Comparison of ENCODE assay signal across 8 cellular contexts in the genomic region with DNA sequence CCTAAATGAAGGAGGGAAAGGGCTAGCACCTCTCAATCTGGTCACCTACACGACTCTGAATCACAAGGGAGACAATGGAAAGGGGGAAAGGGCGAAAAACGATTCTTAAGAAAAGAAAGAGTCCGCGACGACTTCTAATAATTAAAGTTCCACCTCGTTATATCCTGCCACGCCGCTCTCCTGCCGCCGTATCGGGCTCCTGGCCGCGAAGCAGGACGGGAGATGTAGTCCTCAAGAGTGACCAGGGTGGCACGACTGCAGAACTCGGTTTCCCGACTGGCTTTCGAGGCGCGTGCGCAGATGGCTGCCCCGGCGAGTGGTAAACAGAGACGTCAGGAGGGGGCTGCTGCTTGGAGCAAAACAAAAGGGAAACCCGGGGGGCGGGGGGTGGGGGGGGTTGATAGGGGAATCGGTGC. TPM values are rescaled to one million over a fixed set of nuclear protein-coding genes. Genes with fewer than 3 reads are reported as not detected.
A peak's percentile ranks its signal among the peaks of the same experiment; 100 is the strongest.
DNase-seq lines count a peak whose midpoint lies in the region; ATAC-seq and TF ChIP-seq lines count a peak whose summit lies in the region.

A gene with protein sequence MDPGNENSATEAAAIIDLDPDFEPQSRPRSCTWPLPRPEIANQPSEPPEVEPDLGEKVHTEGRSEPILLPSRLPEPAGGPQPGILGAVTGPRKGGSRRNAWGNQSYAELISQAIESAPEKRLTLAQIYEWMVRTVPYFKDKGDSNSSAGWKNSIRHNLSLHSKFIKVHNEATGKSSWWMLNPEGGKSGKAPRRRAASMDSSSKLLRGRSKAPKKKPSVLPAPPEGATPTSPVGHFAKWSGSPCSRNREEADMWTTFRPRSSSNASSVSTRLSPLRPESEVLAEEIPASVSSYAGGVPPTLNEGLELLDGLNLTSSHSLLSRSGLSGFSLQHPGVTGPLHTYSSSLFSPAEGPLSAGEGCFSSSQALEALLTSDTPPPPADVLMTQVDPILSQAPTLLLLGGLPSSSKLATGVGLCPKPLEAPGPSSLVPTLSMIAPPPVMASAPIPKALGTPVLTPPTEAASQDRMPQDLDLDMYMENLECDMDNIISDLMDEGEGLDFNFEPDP (plus strand): TSS at position 297 of the 416 bp plus-strand sequence. CDS start 678 bp downstream, outside the sequence.

- H3K4me1 ChIP-seq in right cardiac atrium (ENCODE audit: control insufficient read depth, insufficient read depth, low read length) (peaks cover 5% of the 10 kb centered on the region), rectal smooth muscle tissue (ENCODE audit: control insufficient read depth, insufficient read depth, low read length) (peaks cover 3% of the 10 kb centered on the region), vagina (peaks cover 16% of the 10 kb centered on the region)

- H3K4me1 Mint-ChIP-seq in T-helper 17 cell, result peaks cover 25% of the 10 kb centered on the region

- no peak for TF ChIP-seq CTCF in GM13976 (IDR thresholded peaks at IDR 0.05; ENCODE audit: borderline replicate concordance, control extremely low read depth, extremely low read depth, insufficient read depth, missing control alignments)
- no peak for TF ChIP-seq CTCF in vagina (IDR thresholded peaks at IDR 0.05)

- no peak within 1 kb of the TSS for H3K9ac ChIP-seq in rectal smooth muscle tissue (ENCODE audit: low read length)

- H3K4me3 Mint-ChIP-seq in T-helper 17 cell, result peak within 1 kb of the TSS; percentile 96

- WGBS in right cardiac atrium, result 0% methylated on average over 28 of the region's 28 CpGs

- H3K27ac ChIP-seq in angular gyrus (ENCODE audit: low read depth, low read length) (peak within 1 kb of the TSS; percentile 70), right cardiac atrium (ENCODE audit: low read length) (peak within 1 kb of the TSS; percentile 42), rectal smooth muscle tissue (ENCODE audit: low read depth, low read length) (peak within 1 kb of the TSS; percentile 23), vagina (peak within 1 kb of the TSS; percentile 81)

- in situ Hi-C loops in GM13976 (cut with MboI; ENCODE audit: low sequenced_read_pairs, unreplicated experiment), result no loop called here

- DNase-seq in GM13976 (ENCODE audit: low spot score), result peak; percentile 85
- peak; percentile 72 for DNase-seq in NCI-H1694 treated with DMSO at 0.1 percent for 48 hours (lab: John Stamatoyannopoulos, UW)
- peak; percentile 76 to 80 (median 77) for DNase-seq in T-helper 17 cell
- peak; percentile 92 to 97 (median 96) for DNase-seq in right cardiac atrium
- DNase-seq in vagina (ENCODE audit: extremely low spot score in 2 of 2), result peak in 1 of 2 donors; percentile 94

- H3K27me3 Mint-ChIP-seq in T-helper 17 cell, result no peaks in the 10 kb centered on the region

- H3K27ac Mint-ChIP-seq in T-helper 17 cell, result peak within 1 kb of the TSS; percentile 88

- no peaks in the 10 kb centered on the region for H3K27me3 ChIP-seq in right cardiac atrium (ENCODE audit: control insufficient read depth, insufficient read depth)
- peaks cover 3% of the 10 kb centered on the region for H3K27me3 ChIP-seq in rectal smooth muscle tissue (ENCODE audit: control insufficient read depth, insufficient read depth, low read length)
- no peaks in the 10 kb centered on the region for H3K27me3 ChIP-seq in vagina

- intact Hi-C loops in right cardiac atrium (cut with DNase I) (loop anchor here in 2 of 4 donors (10.0 kb wide), 1 partner anchor 79 kb away; no protein-coding TSS in a partner anchor), vagina (cut with DNase I) (no loop called here)

- no peaks in the 10 kb centered on the region for H3K36me3 ChIP-seq in rectal smooth muscle tissue (ENCODE audit: control insufficient read depth, insufficient read depth, low read length)
- no peaks in the 10 kb centered on the region for H3K36me3 ChIP-seq in vagina

- peak within 1 kb of the TSS; percentile 91 for H3K4me3 ChIP-seq in right cardiac atrium (ENCODE audit: low read length)
- H3K4me3 ChIP-seq in rectal smooth muscle tissue (ENCODE audit: low read length), result peak within 1 kb of the TSS; percentile 64
- peak within 1 kb of the TSS; percentile 56 to 58 for H3K4me3 ChIP-seq in vagina

- TF ChIP-seq POLR2A in vagina (IDR thresholded peaks at IDR 0.05), result no peak

- H3K9me3 ChIP-seq in T-helper 17 cell (ENCODE audit: control insufficient read depth, low read length, poor library complexity, severe bottlenecking) (no peaks in the 10 kb centered on the region), right cardiac atrium (ENCODE audit: control insufficient read depth, low read length) (no peaks in the 10 kb centered on the region), vagina (no peaks in the 10 kb centered on the region)

- peaks cover 2% of the 10 kb centered on the region for H3K36me3 Mint-ChIP-seq in T-helper 17 cell (ENCODE audit: low read depth)

- ATAC-seq in HG02884 (IDR thresholded peaks at IDR 0.05; ENCODE audit: unreplicated experiment) (peak; percentile 83), T-helper 17 cell (peak; percentile 89), right cardiac atrium (peak; percentile 97)

RNA-seq across cellular contexts. Expression of the gene that starts here (rescaled TPM):
- 10 to 100 TPM; 23.4 to 40.1 TPM for total RNA-seq in T-helper 17 cell
- 10 to 100 TPM; 32.9 to 59.2 (median 37.1) TPM for total RNA-seq in right cardiac atrium
- 27.8 TPM for polyA plus RNA-seq in right cardiac atrium
- total RNA-seq in vagina, result 22.8 TPM

Comparison
In these comparisons a context has a peak if more than half of its experiments do, and no peak if none do; other contexts are left out.
1. H3K27ac ChIP-seq: peak in every context shown above with its lines; median percentile 81 in vagina; 70 in angular gyrus; 42 in right cardiac atrium; 23 in rectal smooth muscle tissue.